Comparison of ENCODE assay signal across 8 cellular contexts in genomic region chr9:26326473-26327044, GRCh38.
DNase-seq lines count a peak whose midpoint lies in the region; ATAC-seq and TF ChIP-seq lines count a peak whose summit lies in the region.

No MANE protein-coding gene starts in this region.

- intact Hi-C loops in activated CD8-positive, alpha-beta T cell treated with anti-CD3 and anti-CD28 coated beads for 36 hours (cut with micrococcal nuclease), result loop anchor here (10.0 kb wide), 1 partner anchor 362 kb away; no protein-coding TSS in a partner anchor

- no peaks in the 10 kb centered on the region for H3K27me3 Mint-ChIP-seq in activated CD8-positive, alpha-beta T cell treated with anti-CD3 and anti-CD28 coated beads for 36 hours
- H3K27me3 Mint-ChIP-seq in activated CD8-positive, alpha-beta T cell treated with anti-CD3 and anti-CD28 coated beads, Interleukin-2, amount 10 ng/mL, durations not matched to agents 7 days and 5 days (ENCODE audit: low read depth), result no peaks in the 10 kb centered on the region

- TF ChIP-seq CTCF in activated CD8-positive, alpha-beta T cell treated with anti-CD3 and anti-CD28 coated beads for 36 hours (IDR thresholded peaks at IDR 0.05), result peak; percentile 63
- TF ChIP-seq CTCF in HEK293 (tag by site-specific recombination; IDR thresholded peaks at IDR 0.05), result no peak
- TF ChIP-seq CTCF in suprapubic skin (IDR thresholded peaks at IDR 0.05), result peak; percentile 51 to 76

- no peak for TF ChIP-seq POLR2A in suprapubic skin (IDR thresholded peaks at IDR 0.05)

- no peak for ATAC-seq in activated CD8-positive, alpha-beta T cell treated with anti-CD3 and anti-CD28 coated beads for 36 hours
- ATAC-seq in activated CD8-positive, alpha-beta T cell treated with anti-CD3 and anti-CD28 coated beads, Interleukin-2, amount 10 ng/mL, durations not matched to agents 7 days and 5 days, result no peak

- H3K9me3 ChIP-seq in HEK293 (ENCODE audit: control insufficient read depth, insufficient read depth, low read depth, low read length), result no peaks in the 10 kb centered on the region
- no peaks in the 10 kb centered on the region for H3K9me3 ChIP-seq in suprapubic skin

- peaks cover 4% of the 10 kb centered on the region for H3K9me3 Mint-ChIP-seq in activated CD8-positive, alpha-beta T cell treated with anti-CD3 and anti-CD28 coated beads for 36 hours
- no peaks in the 10 kb centered on the region for H3K9me3 Mint-ChIP-seq in activated CD8-positive, alpha-beta T cell treated with anti-CD3 and anti-CD28 coated beads, Interleukin-2, amount 10 ng/mL, durations not matched to agents 7 days and 5 days (ENCODE audit: insufficient read depth)

- H3K27me3 ChIP-seq in suprapubic skin, result no peaks in the 10 kb centered on the region

- peak; percentile 11 for DNase-seq in activated CD8-positive, alpha-beta T cell treated with anti-CD3 and anti-CD28 coated beads for 36 hours
- no peak for DNase-seq in activated CD8-positive, alpha-beta T cell treated with anti-CD3 and anti-CD28 coated beads, Interleukin-2, amount 10 ng/mL, durations not matched to agents 7 days and 5 days
- DNase-seq in NCI-H1694 (lab: John Stamatoyannopoulos, UW), result peak; percentile 42
- peak; percentile 38 for DNase-seq in amniotic stem cell (lab: John Stamatoyannopoulos, UW)
- peak; percentile 44 for DNase-seq in iPS-NIHi7 (ENCODE audit: extremely low spot score)
- DNase-seq in suprapubic skin (ENCODE audit: low spot score in 2 of 2), result no peak
- no peak for DNase-seq in stimulated activated CD4-positive, alpha-beta T cell treated with anti-CD3 and anti-CD28 coated beads, Interleukin-2, amount 100 ng/mL, for 48 hours

- H3K4me3 Mint-ChIP-seq in activated CD8-positive, alpha-beta T cell treated with anti-CD3 and anti-CD28 coated beads for 36 hours, result no peak overlapping the region
- H3K4me3 Mint-ChIP-seq in activated CD8-positive, alpha-beta T cell treated with anti-CD3 and anti-CD28 coated beads, Interleukin-2, amount 10 ng/mL, durations not matched to agents 7 days and 5 days, result no peak overlapping the region

- WGBS in suprapubic skin, result 6% methylated on average over 6 of the region's 6 CpGs

- no peak for TF ChIP-seq EP300 in suprapubic skin (IDR thresholded peaks at IDR 0.05)

- CTCF ChIA-PET in activated CD8-positive, alpha-beta T cell treated with anti-CD3 and anti-CD28 coated beads for 36 hours (lab: Charles Lee), result interaction anchor here (0.9 to 1.2 kb wide), 2 partner anchors 114 to 362 kb away, joined by 3 read pairs; no protein-coding TSS in a partner anchor
- CTCF ChIA-PET in activated CD8-positive, alpha-beta T cell treated with anti-CD3 and anti-CD28 coated beads, Interleukin-2, amount 10 ng/mL, durations not matched to agents 7 days and 5 days (lab: Charles Lee), result no interaction called here
- CTCF ChIA-PET in HEK293 (lab: Yijun Ruan, JAX), result interaction anchor here (0.7 to 4.0 kb wide), 12 partner anchors 9 to 419 kb away, joined by 3 to 19 read pairs (median 5); no protein-coding TSS in a partner anchor

- H3K4me1 Mint-ChIP-seq in activated CD8-positive, alpha-beta T cell treated with anti-CD3 and anti-CD28 coated beads for 36 hours (ENCODE audit: low read depth), result no peaks in the 10 kb centered on the region
- no peaks in the 10 kb centered on the region for H3K4me1 Mint-ChIP-seq in activated CD8-positive, alpha-beta T cell treated with anti-CD3 and anti-CD28 coated beads, Interleukin-2, amount 10 ng/mL, durations not matched to agents 7 days and 5 days (ENCODE audit: low read depth)

- H3K4me1 ChIP-seq in HEK293 (ENCODE audit: control insufficient read depth, insufficient read depth, low read length) (no peaks in the 10 kb centered on the region), suprapubic skin (no peaks in the 10 kb centered on the region)

- no peak overlapping the region for H3K27ac Mint-ChIP-seq in activated CD8-positive, alpha-beta T cell treated with anti-CD3 and anti-CD28 coated beads for 36 hours
- H3K27ac Mint-ChIP-seq in activated CD8-positive, alpha-beta T cell treated with anti-CD3 and anti-CD28 coated beads, Interleukin-2, amount 10 ng/mL, durations not matched to agents 7 days and 5 days, result no peak overlapping the region

- no peaks in the 10 kb centered on the region for H3K36me3 Mint-ChIP-seq in activated CD8-positive, alpha-beta T cell treated with anti-CD3 and anti-CD28 coated beads for 36 hours (ENCODE audit: low read depth)
- no peaks in the 10 kb centered on the region for H3K36me3 Mint-ChIP-seq in activated CD8-positive, alpha-beta T cell treated with anti-CD3 and anti-CD28 coated beads, Interleukin-2, amount 10 ng/mL, durations not matched to agents 7 days and 5 days (ENCODE audit: low read depth)

- no peaks in the 10 kb centered on the region for H3K36me3 ChIP-seq in HEK293 (ENCODE audit: control insufficient read depth in 2 of 2, insufficient read depth in 1 of 2, low read length in 2 of 2)
- no peaks in the 10 kb centered on the region for H3K36me3 ChIP-seq in suprapubic skin

- H3K27ac ChIP-seq in HEK293 (ENCODE audit: extremely low read depth, low read depth, low read length), result no peak overlapping the region
- H3K27ac ChIP-seq in suprapubic skin, result no peak overlapping the region

- POLR2A ChIA-PET in activated CD8-positive, alpha-beta T cell treated with anti-CD3 and anti-CD28 coated beads for 36 hours (lab: Charles Lee), result no interaction called here
- POLR2A ChIA-PET in activated CD8-positive, alpha-beta T cell treated with anti-CD3 and anti-CD28 coated beads, Interleukin-2, amount 10 ng/mL, durations not matched to agents 7 days and 5 days (lab: Charles Lee), result no interaction called here
- POLR2A ChIA-PET in HEK293 (lab: Yijun Ruan, JAX), result no interaction called here

- H3K4me3 ChIP-seq in HEK293 (ENCODE audit: low read depth, low read length) (no peak overlapping the region), suprapubic skin (no peak overlapping the region)

TF ChIP-seq in HEK293, 187 proteins besides CTCF, POLR2A, EP300 and RAD21:
- TF ChIP-seq ZNF391 (tag by site-specific recombination; IDR thresholded peaks at IDR 0.05; ENCODE audit: borderline replicate concordance, low read depth) (no peak), ZNF654 (tag by site-specific recombination; IDR thresholded peaks at IDR 0.05; ENCODE audit: low read depth) (peak; percentile 58)

Comparison
In these comparisons a context has a peak if more than half of its experiments do, and no peak if none do; other contexts are left out.
1. DNase-seq: peak in activated CD8-positive, alpha-beta T cell treated with anti-CD3 and anti-CD28 coated beads for 36 hours (single experiment), NCI-H1694 (single experiment), amniotic stem cell (single experiment) and iPS-NIHi7 (single experiment); none in activated CD8-positive, alpha-beta T cell treated with anti-CD3 and anti-CD28 coated beads, Interleukin-2, amount 10 ng/mL, durations not matched to agents 7 days and 5 days (single experiment), suprapubic skin (0 of 2) and stimulated activated CD4-positive, alpha-beta T cell treated with anti-CD3 and anti-CD28 coated beads, Interleukin-2, amount 100 ng/mL, for 48 hours (0 of 2).